ENCODE assay signal across 10 cellular contexts in the genomic region with DNA sequence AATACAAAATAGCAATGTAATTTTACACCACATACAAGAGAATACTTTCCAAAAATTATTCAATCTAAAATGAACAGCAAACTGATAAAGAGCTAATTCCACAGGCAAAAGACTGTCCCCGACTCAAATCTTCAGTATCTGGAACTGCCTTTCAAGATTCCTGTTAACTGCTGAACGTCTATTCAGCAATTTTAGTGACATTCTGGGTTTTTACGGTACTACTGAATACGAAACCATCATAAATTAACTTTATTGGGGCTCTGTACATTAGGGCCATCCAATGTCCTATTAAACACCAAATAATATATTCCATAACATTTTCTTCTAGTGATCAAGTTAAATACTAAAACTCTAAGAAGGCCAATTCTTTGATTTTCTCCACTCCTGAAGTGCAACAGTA. TPM values are rescaled to one million over a fixed set of nuclear protein-coding genes. Genes with fewer than 3 reads are reported as not detected.
DNase-seq lines count a peak whose midpoint lies in the region.
"Had no signal": no experiment of that assay in that cellular context is flagged by ENCODE, and none has a peak within 500 bp of the region (broad histone marks: within the 10 kb centered on the region; RNA-seq: fewer than 3 reads in every experiment).

No MANE protein-coding gene starts in this region.

- H3K9ac ChIP-seq in stomach smooth muscle (ENCODE audit: low read length in 2 of 2), result peak overlapping the region in 1 of 2 donors; percentile 31

- POLR2A ChIA-PET in activated CD4-positive, alpha-beta T cell treated with anti-CD3 and anti-CD28 coated beads, Interleukin-2, amount 10 ng/mL, durations not matched to agents 7 days and 5 days (lab: Charles Lee), result no interaction called here

- peaks cover 28% of the 10 kb centered on the region for H3K4me1 Mint-ChIP-seq in activated CD4-positive, alpha-beta T cell treated with anti-CD3 and anti-CD28 coated beads, Interleukin-2, amount 10 ng/mL, durations not matched to agents 7 days and 5 days
- H3K4me1 Mint-ChIP-seq in activated T-helper 2 cell treated with anti-CD3 and anti-CD28 coated beads, Interferon-gamma antibody, Interleukin-2, Interleukin-4, amounts not matched to agents 10 μg/mL and 5 μg/mL and 100 μg/mL, durations not matched to agents 14 hours and 24 hours and 36 hours (ENCODE audit: low read depth), result peaks cover 22% of the 10 kb centered on the region
- H3K4me1 Mint-ChIP-seq in immature natural killer cell, result peaks cover 26 to 42% of the 10 kb centered on the region in 2 donors

- H3K9me3 ChIP-seq in stomach smooth muscle (ENCODE audit: control insufficient read depth in 2 of 2, low read length in 2 of 2), result no peaks in the 10 kb centered on the region
- H3K9me3 ChIP-seq: left lung had no signal

- CTCF ChIA-PET in activated CD4-positive, alpha-beta T cell treated with anti-CD3 and anti-CD28 coated beads, Interleukin-2, amount 10 ng/mL, durations not matched to agents 7 days and 5 days (lab: Charles Lee), result interaction anchor here (0.8 kb wide), 1 partner anchor 15 kb away, joined by 3 read pairs; no protein-coding TSS in a partner anchor

- H3K9me3 Mint-ChIP-seq in activated CD4-positive, alpha-beta T cell treated with anti-CD3 and anti-CD28 coated beads, Interleukin-2, amount 10 ng/mL, durations not matched to agents 7 days and 5 days, result no peaks in the 10 kb centered on the region
- H3K9me3 Mint-ChIP-seq in activated T-helper 2 cell treated with anti-CD3 and anti-CD28 coated beads, Interferon-gamma antibody, Interleukin-2, Interleukin-4, amounts not matched to agents 10 μg/mL and 5 μg/mL and 100 μg/mL, durations not matched to agents 14 hours and 24 hours and 36 hours, result no peaks in the 10 kb centered on the region
- no peaks in the 10 kb centered on the region for H3K9me3 Mint-ChIP-seq in immature natural killer cell

- peaks cover 3% of the 10 kb centered on the region for H3K36me3 Mint-ChIP-seq in activated CD4-positive, alpha-beta T cell treated with anti-CD3 and anti-CD28 coated beads, Interleukin-2, amount 10 ng/mL, durations not matched to agents 7 days and 5 days (ENCODE audit: low read depth)
- peaks cover 4% of the 10 kb centered on the region for H3K36me3 Mint-ChIP-seq in activated T-helper 2 cell treated with anti-CD3 and anti-CD28 coated beads, Interferon-gamma antibody, Interleukin-2, Interleukin-4, amounts not matched to agents 10 μg/mL and 5 μg/mL and 100 μg/mL, durations not matched to agents 14 hours and 24 hours and 36 hours (ENCODE audit: low read depth)
- H3K36me3 Mint-ChIP-seq in immature natural killer cell, result no peaks in the 10 kb centered on the region

- no peak overlapping the region for H3K27ac ChIP-seq in stomach smooth muscle (ENCODE audit: low read length)

- peak overlapping the region; percentile 96 for H3K4me3 Mint-ChIP-seq in activated CD4-positive, alpha-beta T cell treated with anti-CD3 and anti-CD28 coated beads, Interleukin-2, amount 10 ng/mL, durations not matched to agents 7 days and 5 days
- peak overlapping the region; percentile 93 for H3K4me3 Mint-ChIP-seq in activated T-helper 2 cell treated with anti-CD3 and anti-CD28 coated beads, Interferon-gamma antibody, Interleukin-2, Interleukin-4, amounts not matched to agents 10 μg/mL and 5 μg/mL and 100 μg/mL, durations not matched to agents 14 hours and 24 hours and 36 hours (ENCODE audit: low read depth)
- peak overlapping the region; percentile 97 to 99 (median 99) for H3K4me3 Mint-ChIP-seq in immature natural killer cell

- peaks cover 5% of the 10 kb centered on the region for H3K4me1 ChIP-seq in stomach smooth muscle (ENCODE audit: control insufficient read depth, insufficient read depth, low read length)

- H3K4me3 ChIP-seq in stomach smooth muscle (ENCODE audit: low read length in 2 of 2), result peak overlapping the region; percentile 58 to 92

- no peak for DNase-seq in activated CD4-positive, alpha-beta T cell treated with anti-CD3 and anti-CD28 coated beads, Interleukin-2, amount 10 ng/mL, durations not matched to agents 7 days and 5 days
- no peak for DNase-seq in activated CD4-positive, alpha-beta T cell treated with anti-CD3 and anti-CD28 coated beads, Interleukin-2, amount 50 U/mL, for 48 hours
- no peak for DNase-seq in activated T-helper 2 cell treated with anti-CD3 and anti-CD28 coated beads, Interferon-gamma antibody, Interleukin-2, Interleukin-4, amounts not matched to agents 10 μg/mL and 5 μg/mL and 100 μg/mL, durations not matched to agents 14 hours and 24 hours and 36 hours (ENCODE audit: low spot score)
- DNase-seq in immature natural killer cell (no peak), NCI-H2171 (lab: John Stamatoyannopoulos, UW) (no peak), AG20443 (ENCODE audit: low spot score) (no peak), DMS153 treated with DMSO at 0.1 percent for 48 hours (lab: John Stamatoyannopoulos, UW; ENCODE audit: unreplicated experiment) (no peak)
- DNase-seq: left lung, NCI-H446 had no signal

- H3K27me3 ChIP-seq in stomach smooth muscle (ENCODE audit: control insufficient read depth in 1 of 2, insufficient read depth in 2 of 2, low read length in 2 of 2), result no peaks in the 10 kb centered on the region
- H3K27me3 ChIP-seq: left lung had no signal

- intact Hi-C loops in activated T-helper 2 cell treated with anti-CD3 and anti-CD28 coated beads, Interferon-gamma antibody, Interleukin-2, Interleukin-4, amounts not matched to agents 10 μg/mL and 5 μg/mL and 100 μg/mL, durations not matched to agents 14 hours and 24 hours and 36 hours (cut with micrococcal nuclease), result loop anchor here (2.0 kb wide), 1 partner anchor 193 kb away; no protein-coding TSS in a partner anchor

- no peaks in the 10 kb centered on the region for H3K36me3 ChIP-seq in stomach smooth muscle (ENCODE audit: control insufficient read depth in 2 of 2, insufficient read depth in 2 of 2, low read length in 2 of 2)
- H3K36me3 ChIP-seq: left lung had no signal

- no peaks in the 10 kb centered on the region for H3K27me3 Mint-ChIP-seq in activated CD4-positive, alpha-beta T cell treated with anti-CD3 and anti-CD28 coated beads, Interleukin-2, amount 10 ng/mL, durations not matched to agents 7 days and 5 days
- H3K27me3 Mint-ChIP-seq in activated T-helper 2 cell treated with anti-CD3 and anti-CD28 coated beads, Interferon-gamma antibody, Interleukin-2, Interleukin-4, amounts not matched to agents 10 μg/mL and 5 μg/mL and 100 μg/mL, durations not matched to agents 14 hours and 24 hours and 36 hours (ENCODE audit: low read depth), result no peaks in the 10 kb centered on the region
- H3K27me3 Mint-ChIP-seq in immature natural killer cell (ENCODE audit: low read depth in 3 of 3), result peaks cover 7 to 22% (median 16%) of the 10 kb centered on the region in 3 donors

- H3K27ac Mint-ChIP-seq in activated CD4-positive, alpha-beta T cell treated with anti-CD3 and anti-CD28 coated beads, Interleukin-2, amount 10 ng/mL, durations not matched to agents 7 days and 5 days, result no peak overlapping the region
- no peak overlapping the region for H3K27ac Mint-ChIP-seq in activated T-helper 2 cell treated with anti-CD3 and anti-CD28 coated beads, Interferon-gamma antibody, Interleukin-2, Interleukin-4, amounts not matched to agents 10 μg/mL and 5 μg/mL and 100 μg/mL, durations not matched to agents 14 hours and 24 hours and 36 hours
- H3K27ac Mint-ChIP-seq in immature natural killer cell, result peak overlapping the region in 3 of 6 donors; percentile 62 to 94 (median 93)

RNA-seq across cellular contexts. Expression of gene FBXL20, which starts 1.6 kb away (rescaled TPM):
- total RNA-seq in activated CD4-positive, alpha-beta T cell treated with anti-CD3 and anti-CD28 coated beads, Interleukin-2, amount 10 ng/mL, durations not matched to agents 7 days and 5 days, result 10 to 100 TPM; 13.1 to 13.7 TPM
- total RNA-seq in activated T-helper 2 cell treated with anti-CD3 and anti-CD28 coated beads, Interferon-gamma antibody, Interleukin-2, Interleukin-4, amounts not matched to agents 10 μg/mL and 5 μg/mL and 100 μg/mL, durations not matched to agents 14 hours and 24 hours and 36 hours, result 18.1 and 18.8 TPM in 2 replicates
- 1 to 10 TPM in 2 of 3 donors, under 1 TPM in 1; 0.55 to 4.9 (median 2.4) TPM for polyA plus RNA-seq in immature natural killer cell

RNA-seq across cellular contexts. Expression of gene MED1, which starts 51.3 kb away (rescaled TPM):
- total RNA-seq in activated CD4-positive, alpha-beta T cell treated with anti-CD3 and anti-CD28 coated beads, Interleukin-2, amount 10 ng/mL, durations not matched to agents 7 days and 5 days, result 10 to 100 TPM; 55.8 to 59.1 TPM
- 63.7 and 64.1 TPM in 2 replicates for total RNA-seq in activated T-helper 2 cell treated with anti-CD3 and anti-CD28 coated beads, Interferon-gamma antibody, Interleukin-2, Interleukin-4, amounts not matched to agents 10 μg/mL and 5 μg/mL and 100 μg/mL, durations not matched to agents 14 hours and 24 hours and 36 hours
- polyA plus RNA-seq in immature natural killer cell, result 10 to 100 TPM in 2 of 3 donors, 1 to 10 TPM in 1; 8.6 to 27.2 (median 12.0) TPM
